In the genomic region with DNA sequence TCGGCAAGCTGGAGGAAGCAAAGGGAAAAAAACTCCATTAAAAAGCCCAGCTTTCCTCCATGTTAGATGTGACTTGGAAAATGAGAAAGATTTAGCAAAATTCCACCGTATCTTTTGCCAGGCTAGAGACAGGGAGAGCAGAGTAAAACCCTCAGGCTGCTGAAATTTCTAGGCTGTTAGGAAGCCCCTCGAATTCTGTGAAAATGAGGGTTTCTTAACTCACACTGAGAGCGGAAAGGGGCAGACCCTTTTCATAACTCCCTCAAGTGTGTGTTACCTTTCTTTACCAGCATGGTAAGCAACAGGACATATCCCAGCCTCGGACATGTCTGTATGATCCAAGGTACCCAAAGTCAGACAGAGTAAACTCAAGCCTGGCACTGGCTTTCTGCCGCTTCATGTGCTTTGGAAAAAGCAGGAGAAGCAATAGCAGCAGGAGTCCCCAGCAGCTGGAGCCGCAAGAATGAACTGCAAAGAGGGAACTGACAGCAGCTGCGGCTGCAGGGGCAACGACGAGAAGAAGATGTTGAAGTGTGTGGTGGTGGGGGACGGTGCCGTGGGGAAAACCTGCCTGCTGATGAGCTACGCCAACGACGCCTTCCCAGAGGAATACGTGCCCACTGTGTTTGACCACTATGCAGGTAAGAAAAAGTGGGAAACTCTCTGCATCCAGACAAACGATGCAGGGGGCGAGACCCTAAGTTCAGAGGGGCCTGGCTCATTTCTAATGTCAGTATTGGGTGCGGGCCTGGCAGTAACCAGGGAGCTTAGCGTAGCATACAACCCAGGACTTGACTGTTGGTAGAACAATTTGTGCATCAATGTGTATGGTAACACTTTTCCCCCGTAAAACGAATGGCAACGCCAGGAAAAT, we compare ENCODE assay signal across 7 cellular contexts. TPM values are rescaled to one million over a fixed set of nuclear protein-coding genes. Genes with fewer than 3 reads are reported as not detected.
A peak's percentile ranks its signal among the peaks of the same experiment; 100 is the strongest.
DNase-seq lines count a peak whose midpoint lies in the region; ATAC-seq lines count a peak whose summit lies in the region.

A gene (plus strand): TSS at position 37 of the 874 bp plus-strand sequence. CDS start 427 bp downstream, at position 464.

- H3K9me3 ChIP-seq in ectodermal cell (ENCODE audit: control insufficient read depth, low read length): no peaks in the 10 kb centered on the region

- H3K4me3 ChIP-seq in ectodermal cell (ENCODE audit: insufficient read depth, low read depth, low read length) (peak within 1 kb of the TSS; percentile 8), urinary bladder (ENCODE audit: low read depth, low read length) (peak within 1 kb of the TSS; percentile 48)

- H3K4me1 ChIP-seq in ectodermal cell (ENCODE audit: control insufficient read depth, insufficient read depth, low read length): peaks cover 15% of the 10 kb centered on the region
- no peaks in the 10 kb centered on the region for H3K4me1 ChIP-seq in urinary bladder (ENCODE audit: insufficient read depth)

- whole genome bisulfite sequencing in ectodermal cell, 2 experiments: 48% methylated on average over 23 of the region's 23 CpGs
- whole genome bisulfite sequencing in urinary bladder: 8% methylated on average over 23 of the region's 23 CpGs

- DNase-seq in NCI-H2171 treated with DMSO at 0.1 percent for 48 hours (lab: John Stamatoyannopoulos, UW): peak; percentile 63
- no peak for DNase-seq in mesenteric fat pad (ENCODE audit: low spot score)
- DNase-seq in stimulated activated naive CD4-positive, alpha-beta T cell treated with Interleukin-2 at 50 U/mL for 16 hours (lab: John Stamatoyannopoulos, UW): no peak

- H3K36me3 ChIP-seq in ectodermal cell (ENCODE audit: control insufficient read depth, insufficient read depth, low read length) (no peaks in the 10 kb centered on the region), urinary bladder (ENCODE audit: insufficient read depth) (no peaks in the 10 kb centered on the region)

- no peaks in the 10 kb centered on the region for H3K27me3 ChIP-seq in ectodermal cell (ENCODE audit: control insufficient read depth, insufficient read depth, low read length, poor library complexity, severe bottlenecking)

- H3K27ac ChIP-seq in ectodermal cell (ENCODE audit: insufficient read depth, low read depth, low read length, poor library complexity, severe bottlenecking) (peak within 1 kb of the TSS; percentile 64), urinary bladder (ENCODE audit: low read depth) (peak within 1 kb of the TSS; percentile 81)

- ATAC-seq in GM18873 (IDR thresholded peaks at IDR 0.05; ENCODE audit: low FRiP score, unreplicated experiment): no peak
- no peak for ATAC-seq in GM21529 (IDR thresholded peaks at IDR 0.05; ENCODE audit: unreplicated experiment)

RNA-seq across cellular contexts. Expression of the gene that starts here (rescaled TPM):
- 1.2 TPM for polyA plus RNA-seq in ectodermal cell (2013, experiment 1 of 4)
- polyA plus RNA-seq in ectodermal cell (2013, experiment 2 of 4): 0.71 TPM
- 0.91 TPM for polyA plus RNA-seq in ectodermal cell (2013, experiment 3 of 4)
- 1.3 TPM for polyA plus RNA-seq in ectodermal cell (2013, experiment 4 of 4)
- 14.5 TPM for total RNA-seq in mesenteric fat pad
- 36.9 TPM for total RNA-seq in urinary bladder
- 33.6 TPM for polyA plus RNA-seq in urinary bladder
